ENCODE assay signal across 18 cellular contexts in the genomic region with DNA sequence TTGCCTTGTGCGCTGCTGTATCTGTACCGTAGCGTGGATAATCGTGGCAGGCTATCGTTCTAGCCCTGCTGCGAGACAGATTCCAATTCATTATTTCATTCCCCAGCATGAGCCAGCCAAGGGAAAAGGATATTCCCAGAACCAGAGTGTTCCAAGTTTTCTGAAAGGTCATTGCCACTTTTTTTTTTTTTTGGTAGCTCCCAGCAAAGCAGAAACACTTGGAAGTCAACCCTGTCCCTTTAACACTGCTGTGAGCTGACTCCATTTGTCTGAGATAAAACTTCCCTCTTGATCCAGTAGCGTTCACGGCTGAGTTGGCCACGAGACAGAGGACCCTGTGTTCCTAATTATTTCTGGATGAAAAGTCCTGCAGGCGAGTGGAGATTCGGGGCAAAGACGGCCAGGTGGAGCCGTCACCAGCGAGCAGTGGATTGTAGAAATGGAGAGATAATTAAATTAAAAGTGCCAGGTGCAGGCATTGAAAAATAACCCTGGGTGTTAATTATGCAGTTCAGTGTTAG.
DNase-seq lines count a peak whose midpoint lies in the region; ATAC-seq and TF ChIP-seq lines count a peak whose summit lies in the region.
"Had no signal": no experiment of that assay in that cellular context is flagged by ENCODE, and none has a peak within 500 bp of the region (broad histone marks: within the 10 kb centered on the region; RNA-seq: fewer than 3 reads in every experiment).

No MANE protein-coding gene starts in this region.

- 17 to 36% (median 19%) methylated on average over 14 of the region's 14 CpGs for WGBS in psoas muscle, 3 donors

- intact Hi-C loops in left ventricle myocardium inferior (cut with micrococcal nuclease): no loop called here
- intact Hi-C loops in psoas muscle (cut with DNase I): no loop called here

- H3K4me1 ChIP-seq in left ventricle myocardium inferior (peaks cover 15% of the 10 kb centered on the region), psoas muscle (no peaks in the 10 kb centered on the region)
- H3K4me1 ChIP-seq: body of pancreas, foreskin keratinocyte had no signal

- peak overlapping the region; percentile 31 for H3K4me3 ChIP-seq in left ventricle myocardium inferior
- H3K4me3 ChIP-seq in psoas muscle: peak overlapping the region; percentile 41
- H3K4me3 ChIP-seq: body of pancreas had no signal

- H3K4me1 Mint-ChIP-seq in activated T-cell treated with anti-CD3 and anti-CD28 coated beads, Interleukin-2, amount 50 U/mL, for 72 hours (ENCODE audit: low read depth): no peaks in the 10 kb centered on the region
- H3K4me1 Mint-ChIP-seq: CD4-positive, alpha-beta memory T cell had no signal

- H3K27ac Mint-ChIP-seq in activated T-cell treated with anti-CD3 and anti-CD28 coated beads, Interleukin-2, amount 50 U/mL, for 72 hours: no peak overlapping the region
- H3K27ac Mint-ChIP-seq: activated naive CD4-positive, alpha-beta T cell treated with anti-CD3 and anti-CD28 coated beads for 36 hours; CD4-positive, alpha-beta memory T cell; dendritic cell treated with granulocyte-macrophage colony-stimulating factor and Interleukin-4, amounts not matched to agents 40 ng/mL and 50 ng/mL, for 4 days had no signal

- H3K4me3 Mint-ChIP-seq in activated T-cell treated with anti-CD3 and anti-CD28 coated beads, Interleukin-2, amount 50 U/mL, for 72 hours: no peak overlapping the region
- H3K4me3 Mint-ChIP-seq: activated naive CD4-positive, alpha-beta T cell treated with anti-CD3 and anti-CD28 coated beads for 36 hours; CD4-positive, alpha-beta memory T cell; dendritic cell treated with granulocyte-macrophage colony-stimulating factor and Interleukin-4, amounts not matched to agents 40 ng/mL and 50 ng/mL, for 4 days had no signal

- H3K36me3 Mint-ChIP-seq in activated T-cell treated with anti-CD3 and anti-CD28 coated beads, Interleukin-2, amount 50 U/mL, for 72 hours (ENCODE audit: insufficient read depth in 2 of 2): no peaks in the 10 kb centered on the region
- H3K36me3 Mint-ChIP-seq: CD4-positive, alpha-beta memory T cell had no signal

- H3K27ac ChIP-seq in left ventricle myocardium inferior (replicated peaks): peak overlapping the region; percentile 5
- H3K27ac ChIP-seq in psoas muscle: peak overlapping the region; percentile 0
- H3K27ac ChIP-seq: body of pancreas, foreskin keratinocyte had no signal

- H3K36me3 ChIP-seq in left ventricle myocardium inferior (no peaks in the 10 kb centered on the region), psoas muscle (ENCODE audit: insufficient read depth in 1 of 2, low read depth in 1 of 2) (no peaks in the 10 kb centered on the region)

- peaks cover 0 to 5% of the 10 kb centered on the region in 2 donors for H3K9me3 Mint-ChIP-seq in activated T-cell treated with anti-CD3 and anti-CD28 coated beads, Interleukin-2, amount 50 U/mL, for 72 hours
- H3K9me3 Mint-ChIP-seq: activated naive CD4-positive, alpha-beta T cell treated with anti-CD3 and anti-CD28 coated beads for 36 hours; dendritic cell treated with granulocyte-macrophage colony-stimulating factor and Interleukin-4, amounts not matched to agents 40 ng/mL and 50 ng/mL, for 4 days had no signal

- no peaks in the 10 kb centered on the region for H3K27me3 Mint-ChIP-seq in activated T-cell treated with anti-CD3 and anti-CD28 coated beads, Interleukin-2, amount 50 U/mL, for 72 hours (ENCODE audit: low read depth)
- H3K27me3 Mint-ChIP-seq: CD4-positive, alpha-beta memory T cell had no signal

- TF ChIP-seq CTCF in left ventricle myocardium inferior (IDR thresholded peaks at IDR 0.05; ENCODE audit: borderline replicate concordance) (no peak), psoas muscle (IDR thresholded peaks at IDR 0.05) (no peak)

- ATAC-seq in psoas muscle: peak in 3 of 4 donors; percentile 43 to 85 (median 74)
- ATAC-seq in HG02571 (IDR thresholded peaks at IDR 0.05; ENCODE audit: unreplicated experiment): no peak
- ATAC-seq in GM19395 (IDR thresholded peaks at IDR 0.05; ENCODE audit: unreplicated experiment): no peak
- no peak for ATAC-seq in activated T-cell treated with anti-CD3 and anti-CD28 coated beads, Interleukin-2, amount 50 U/mL, for 72 hours (replicated peaks in 1 of 2)
- ATAC-seq: body of pancreas, foreskin keratinocyte had no signal

- peak; percentile 44 for DNase-seq in Ammon's horn (ENCODE audit: low spot score)
- DNase-seq in RPMI7951 (ENCODE audit: low read depth): peak; percentile 80
- DNase-seq in left ventricle myocardium inferior: peak; percentile 41
- no peak for DNase-seq in psoas muscle
- DNase-seq in activated gamma-delta T cell (lab: John Stamatoyannopoulos, UW): no peak
- no peak for DNase-seq in activated T-cell treated with anti-CD3 and anti-CD28 coated beads, Interleukin-2, amount 50 U/mL, for 72 hours
- DNase-seq: activated naive CD4-positive, alpha-beta T cell treated with anti-CD3 and anti-CD28 coated beads for 36 hours; CD4-positive, alpha-beta memory T cell; DMS79; foreskin keratinocyte; Kasumi-1; NCI-H1092; SHP77; T-helper 1 cell had no signal

- H3K9me3 ChIP-seq in left ventricle myocardium inferior (replicated peaks) (no peaks in the 10 kb centered on the region), psoas muscle (no peaks in the 10 kb centered on the region)
- H3K9me3 ChIP-seq: body of pancreas had no signal

- H3K27me3 ChIP-seq in left ventricle myocardium inferior (ENCODE audit: low read depth): peaks cover 3% of the 10 kb centered on the region
- no peaks in the 10 kb centered on the region for H3K27me3 ChIP-seq in psoas muscle (ENCODE audit: insufficient read depth in 3 of 3, low read length in 2 of 3)
- H3K27me3 ChIP-seq: body of pancreas had no signal

Comparison
In these comparisons a context has a peak if more than half of its experiments do, and no peak if none do; other contexts are left out.
1. DNase-seq: peak in Ammon's horn (single experiment), RPMI7951 (single experiment) and left ventricle myocardium inferior (single experiment); none in psoas muscle (0 of 2), activated gamma-delta T cell (single experiment) and activated T-cell treated with anti-CD3 and anti-CD28 coated beads, Interleukin-2, amount 50 U/mL, for 72 hours (0 of 2).
2. ATAC-seq: peak in psoas muscle (3 of 4); none in HG02571 (single experiment), GM19395 (single experiment) and activated T-cell treated with anti-CD3 and anti-CD28 coated beads, Interleukin-2, amount 50 U/mL, for 72 hours (0 of 2).